8 cellular contexts compared by ENCODE assay signal in genomic region chr10:17200035-17200884, GRCh38. TPM values are rescaled to one million over a fixed set of nuclear protein-coding genes. Genes with fewer than 3 reads are reported as not detected.
DNase-seq lines count a peak whose midpoint lies in the region; ATAC-seq and TF ChIP-seq lines count a peak whose summit lies in the region.

No MANE protein-coding gene starts in this region.

- H3K79me2 ChIP-seq in GM23248 (ENCODE audit: insufficient read depth) (peaks cover 49% of the 10 kb centered on the region), OCI-LY1 (ENCODE audit: insufficient read depth, low read length) (no peaks in the 10 kb centered on the region), mesendoderm (ENCODE audit: control insufficient read depth, insufficient read depth, low read length) (no peaks in the 10 kb centered on the region)

- H3K4me3 ChIP-seq in GM23248, result peak overlapping the region; percentile 84
- H3K4me3 ChIP-seq in OCI-LY1 (ENCODE audit: low read depth, low read length, poor library complexity, severe bottlenecking), result peak overlapping the region; percentile 79
- H3K4me3 ChIP-seq in mesendoderm (ENCODE audit: low read length), result no peak overlapping the region

- H3F3A ChIP-seq in GM23248 (ENCODE audit: insufficient read depth), result peaks cover 49% of the 10 kb centered on the region
- H3F3A ChIP-seq in OCI-LY1 (ENCODE audit: insufficient read depth, low read length), result no peaks in the 10 kb centered on the region

- no peaks in the 10 kb centered on the region for H3K36me3 ChIP-seq in GM23248 (ENCODE audit: low read depth)
- no peaks in the 10 kb centered on the region for H3K36me3 ChIP-seq in OCI-LY1 (ENCODE audit: insufficient read depth, low read length)
- no peaks in the 10 kb centered on the region for H3K36me3 ChIP-seq in mesendoderm (ENCODE audit: control insufficient read depth, insufficient read depth, low read length)

- H4K8ac ChIP-seq in mesendoderm (ENCODE audit: low read depth, low read length), result no peak overlapping the region

- in situ Hi-C loops in GM23248 (cut with MboI), result no loop called here

- H3K18ac ChIP-seq in mesendoderm (ENCODE audit: low read length), result no peak overlapping the region

- DNase-seq in GM23248 (peak; percentile 63), mesendoderm (no peak), NCI-H2081 treated with DMSO at 0.1 percent for 48 hours (lab: John Stamatoyannopoulos, UW) (no peak), activated gamma-delta T cell treated with Interleukin-2 at 50 U/mL for 16 hours (no peak), amniotic stem cell (lab: John Stamatoyannopoulos, UW) (no peak)
- DNase-seq in natural killer cell treated with Interleukin-12 subunit alpha and Interleukin-12 subunit beta and Interleukin-15 and Interleukin-18, amount 100 ng/mL, for 72 hours (ENCODE audit: low spot score), result no peak

- H3K27me3 Mint-ChIP-seq in dendritic cell treated with granulocyte-macrophage colony-stimulating factor and Interleukin-4, amounts not matched to agents 40 ng/mL and 50 ng/mL, for 4 days, result no peaks in the 10 kb centered on the region
- no peaks in the 10 kb centered on the region for H3K27me3 Mint-ChIP-seq in natural killer cell treated with Interleukin-12 subunit alpha and Interleukin-12 subunit beta and Interleukin-15 and Interleukin-18, amount 100 ng/mL, for 72 hours

- no peak overlapping the region for H3K56ac ChIP-seq in mesendoderm (ENCODE audit: low read length)

- H3K9me3 Mint-ChIP-seq in dendritic cell treated with granulocyte-macrophage colony-stimulating factor and Interleukin-4, amounts not matched to agents 40 ng/mL and 50 ng/mL, for 4 days, result no peaks in the 10 kb centered on the region
- H3K9me3 Mint-ChIP-seq in natural killer cell treated with Interleukin-12 subunit alpha and Interleukin-12 subunit beta and Interleukin-15 and Interleukin-18, amount 100 ng/mL, for 72 hours, result no peaks in the 10 kb centered on the region

- H3K27ac ChIP-seq in GM23248 (peak overlapping the region; percentile 100), OCI-LY1 (ENCODE audit: low read depth, low read length, poor library complexity, severe bottlenecking) (no peak overlapping the region), mesendoderm (ENCODE audit: low read depth, low read length) (no peak overlapping the region)

- no peak overlapping the region for H2BK120ac ChIP-seq in mesendoderm (ENCODE audit: low read depth, low read length)

- WGBS in GM23248 (ENCODE audit: low coverage in 1 of 2, low lambda C conversion rate in 2 of 2, missing lambda C conversion rate in 2 of 2), 2 experiments, result 1 to 2% methylated on average over 10 of the region's 10 CpGs
- WGBS in mesendoderm (ENCODE audit: extremely low coverage, insufficient coverage, low lambda C conversion rate), result 98% methylated on average over 4 of the region's 10 CpGs

- H3K9me3 ChIP-seq in GM23248 (ENCODE audit: low read depth) (no peaks in the 10 kb centered on the region), OCI-LY1 (ENCODE audit: low read length) (no peaks in the 10 kb centered on the region)

- H3K4me1 ChIP-seq in GM23248 (ENCODE audit: insufficient read depth) (peaks cover 43% of the 10 kb centered on the region), OCI-LY1 (ENCODE audit: insufficient read depth, low read length, severe bottlenecking) (peaks cover 13% of the 10 kb centered on the region), mesendoderm (ENCODE audit: control insufficient read depth, low read depth, low read length) (no peaks in the 10 kb centered on the region)

- H4K20me1 ChIP-seq in GM23248 (ENCODE audit: insufficient read depth), result no peaks in the 10 kb centered on the region
- no peaks in the 10 kb centered on the region for H4K20me1 ChIP-seq in OCI-LY1 (ENCODE audit: insufficient read depth, low read length)

- H3K4me3 Mint-ChIP-seq in dendritic cell treated with granulocyte-macrophage colony-stimulating factor and Interleukin-4, amounts not matched to agents 40 ng/mL and 50 ng/mL, for 4 days, result peak overlapping the region; percentile 96
- peak overlapping the region; percentile 90 for H3K4me3 Mint-ChIP-seq in natural killer cell treated with Interleukin-12 subunit alpha and Interleukin-12 subunit beta and Interleukin-15 and Interleukin-18, amount 100 ng/mL, for 72 hours

- no peak overlapping the region for H4K5ac ChIP-seq in mesendoderm (ENCODE audit: low read length)

- H2AFZ ChIP-seq in GM23248, result peak overlapping the region; percentile 84
- H2AFZ ChIP-seq in OCI-LY1 (ENCODE audit: low read length), result no peak overlapping the region

- H3K27ac Mint-ChIP-seq in dendritic cell treated with granulocyte-macrophage colony-stimulating factor and Interleukin-4, amounts not matched to agents 40 ng/mL and 50 ng/mL, for 4 days, result peak overlapping the region; percentile 99
- peak overlapping the region; percentile 89 to 94 for H3K27ac Mint-ChIP-seq in natural killer cell treated with Interleukin-12 subunit alpha and Interleukin-12 subunit beta and Interleukin-15 and Interleukin-18, amount 100 ng/mL, for 72 hours

- H3K27me3 ChIP-seq in GM23248 (replicated peaks; ENCODE audit: insufficient read depth), result no peaks in the 10 kb centered on the region
- H3K27me3 ChIP-seq in OCI-LY1 (ENCODE audit: insufficient read depth, low read length), result no peaks in the 10 kb centered on the region
- H3K27me3 ChIP-seq in mesendoderm (ENCODE audit: insufficient read depth, low read length, poor library complexity), result no peaks in the 10 kb centered on the region

- H3K4ac ChIP-seq in mesendoderm (ENCODE audit: low read depth, low read length), result no peak overlapping the region

- intact Hi-C loops in dendritic cell treated with granulocyte-macrophage colony-stimulating factor and Interleukin-4, amounts not matched to agents 40 ng/mL and 50 ng/mL, for 4 days (cut with micrococcal nuclease), result loop anchor here (5.0 kb wide), 1 partner anchor 73 kb away; the partner anchor contains the start of gene CUBN

- H3K36me3 Mint-ChIP-seq in dendritic cell treated with granulocyte-macrophage colony-stimulating factor and Interleukin-4, amounts not matched to agents 40 ng/mL and 50 ng/mL, for 4 days (ENCODE audit: low read depth), result peaks cover 11% of the 10 kb centered on the region
- no peaks in the 10 kb centered on the region for H3K36me3 Mint-ChIP-seq in natural killer cell treated with Interleukin-12 subunit alpha and Interleukin-12 subunit beta and Interleukin-15 and Interleukin-18, amount 100 ng/mL, for 72 hours

- no peak for ATAC-seq in natural killer cell treated with Interleukin-12 subunit alpha and Interleukin-12 subunit beta and Interleukin-15 and Interleukin-18, amount 100 ng/mL, for 72 hours

- no peak overlapping the region for H2BK5ac ChIP-seq in mesendoderm (ENCODE audit: low read length)

- H3K4me2 ChIP-seq in GM23248 (ENCODE audit: unreplicated experiment) (peak overlapping the region; percentile 99), OCI-LY1 (ENCODE audit: low read length) (peak overlapping the region; percentile 78), mesendoderm (ENCODE audit: low read length) (no peak overlapping the region)

- peaks cover 52% of the 10 kb centered on the region for H3K4me1 Mint-ChIP-seq in dendritic cell treated with granulocyte-macrophage colony-stimulating factor and Interleukin-4, amounts not matched to agents 40 ng/mL and 50 ng/mL, for 4 days (ENCODE audit: low read depth)
- H3K4me1 Mint-ChIP-seq in natural killer cell treated with Interleukin-12 subunit alpha and Interleukin-12 subunit beta and Interleukin-15 and Interleukin-18, amount 100 ng/mL, for 72 hours (ENCODE audit: low read depth in 2 of 2), result peaks cover 24 to 30% of the 10 kb centered on the region in 2 donors

- H3K9ac ChIP-seq in GM23248, result peak overlapping the region; percentile 99
- peak overlapping the region; percentile 67; the same call in 1 of the 2 replicates for H3K9ac ChIP-seq in OCI-LY1 (ENCODE audit: low read length)
- H3K9ac ChIP-seq in mesendoderm (ENCODE audit: low read length), result no peak overlapping the region

- H3K23ac ChIP-seq in mesendoderm (ENCODE audit: low read length), result no peak overlapping the region

- H2BK15ac ChIP-seq in mesendoderm (replicated peaks; ENCODE audit: low read depth), result no peak overlapping the region

- peaks cover 3% of the 10 kb centered on the region for H3K79me1 ChIP-seq in mesendoderm (ENCODE audit: low read length)

- no peak for TF ChIP-seq CTCF in OCI-LY1 (IDR thresholded peaks at IDR 0.05; ENCODE audit: low read length)

- H2AK5ac ChIP-seq in mesendoderm (ENCODE audit: low read length), result no peak overlapping the region

- H3K9me2 ChIP-seq in GM23248 (ENCODE audit: insufficient read depth) (no peaks in the 10 kb centered on the region), OCI-LY1 (ENCODE audit: low read depth, low read length) (no peaks in the 10 kb centered on the region)

RNA-seq across cellular contexts. Expression of gene TRDMT1, which starts 1.2 kb away (rescaled TPM):
- total RNA-seq in GM23248 (2014; rRNA removed; shearing (Covaris generic)), result 4.4 and 13.0 TPM in 2 replicates
- 4.3 and 7.2 TPM in 2 replicates for polyA plus RNA-seq in GM23248 (2016; fragmentation: Nextera tagmentation; extraction: Ambion mirVana)
- total RNA-seq in natural killer cell treated with Interleukin-12 subunit alpha and Interleukin-12 subunit beta and Interleukin-15 and Interleukin-18, amount 100 ng/mL, for 72 hours, result 10 to 100 TPM in 1 of 2 donors, 1 to 10 TPM in 1; 8.1 to 15.2 TPM
- 10.3 TPM for polyA plus RNA-seq in mesendoderm (2013, experiment 1 of 2)
- 11.6 TPM for polyA plus RNA-seq in mesendoderm (2013, experiment 2 of 2)

RNA-seq across cellular contexts. Expression of gene VIM, which starts 27.8 kb away (rescaled TPM):
- 10,031 and 10,466 TPM in 2 replicates for total RNA-seq in GM23248 (2014; rRNA removed; shearing (Covaris generic))
- polyA plus RNA-seq in GM23248 (2016; fragmentation: Nextera tagmentation; extraction: Ambion mirVana), result 3,784 and 3,823 TPM in 2 replicates
- total RNA-seq in natural killer cell treated with Interleukin-12 subunit alpha and Interleukin-12 subunit beta and Interleukin-15 and Interleukin-18, amount 100 ng/mL, for 72 hours, result 100 to 1,000 TPM; 587 to 647 TPM
- 253 TPM for polyA plus RNA-seq in mesendoderm (2013, experiment 1 of 2)
- polyA plus RNA-seq in mesendoderm (2013, experiment 2 of 2), result 277 TPM

Comparison
In these comparisons a context has a peak if more than half of its experiments do, and no peak if none do; other contexts are left out.
1. RNA of gene VIM, which starts 27.8 kb away (total RNA-seq): 10,031 to 10,466 TPM in GM23248; 587 to 647 TPM in natural killer cell treated with Interleukin-12 subunit alpha and Interleukin-12 subunit beta and Interleukin-15 and Interleukin-18, amount 100 ng/mL, for 72 hours; every median in the first group is over 10 times any median in the second.